In genomic region chr10:102813017-102813541, GRCh38 we compare ENCODE assay signal across 19 cellular contexts. TPM values are rescaled to one million over a fixed set of nuclear protein-coding genes. Genes with fewer than 3 reads are reported as not detected.
DNase-seq lines count a peak whose midpoint lies in the region; ATAC-seq, FAIRE-seq and TF ChIP-seq lines count a peak whose summit lies in the region.
"Had no signal": no experiment of that assay in that cellular context is flagged by ENCODE, and none has a peak within 500 bp of the region (broad histone marks: within the 10 kb centered on the region; RNA-seq: fewer than 3 reads in every experiment).

No MANE protein-coding gene starts in this region.

- H3K4me3 ChIP-seq in left ventricle myocardium inferior (no peak overlapping the region), bronchial epithelial cell (ENCODE audit: low read depth, low read length) (no peak overlapping the region), vagina (no peak overlapping the region), GM23338 (no peak overlapping the region)
- H3K4me3 ChIP-seq: colonic mucosa, lung, testis had no signal

- POLR2A ChIA-PET in naive thymus-derived CD8-positive, alpha-beta T cell (lab: Charles Lee), result interaction anchor here (1.0 kb wide), 1 partner anchor 26 kb away, joined by 3 read pairs; no protein-coding TSS in a partner anchor

- peaks cover 6% of the 10 kb centered on the region; the same call in 1 of the 2 replicates for H3F3A ChIP-seq in GM23338 (replicated peaks; ENCODE audit: low read depth)

- DNase-seq in left ventricle myocardium inferior (no peak), cardiac septum (ENCODE audit: low spot score) (no peak), bronchial epithelial cell (ENCODE audit: low read depth) (no peak), vagina (ENCODE audit: extremely low spot score in 2 of 2) (no peak), ACHN (no peak), GM23338 (ENCODE audit: low spot score) (no peak), GM19238 (ENCODE audit: insufficient read length, low spot score) (no peak)
- no peak for DNase-seq in naive thymus-derived CD8-positive, alpha-beta T cell
- DNase-seq: colonic mucosa, DMS53, NCI-H2029, NCI-H82, occipital lobe, RPMI8226, testis had no signal

- peak overlapping the region in 9 of 10 donors; percentile 37 to 91 (median 85) for H3K27ac Mint-ChIP-seq in naive thymus-derived CD8-positive, alpha-beta T cell
- no peak overlapping the region for H3K27ac Mint-ChIP-seq in GM23338
- H3K27ac Mint-ChIP-seq: activated naive CD4-positive, alpha-beta T cell treated with anti-CD3 and anti-CD28 coated beads, Interleukin-2, amount 50 U/mL, for 24 hours had no signal

- peaks cover 0 to 76% (median 12%) of the 10 kb centered on the region in 3 donors for H3K36me3 Mint-ChIP-seq in naive thymus-derived CD8-positive, alpha-beta T cell
- peaks cover 9% of the 10 kb centered on the region; the same call in 1 of the 3 replicates for H3K36me3 Mint-ChIP-seq in GM23338 (ENCODE audit: low read depth)

- FAIRE-seq in bronchial epithelial cell (lab: Jason Lieb, UNC), result peak; percentile 18

- H3K27me3 Mint-ChIP-seq in naive thymus-derived CD8-positive, alpha-beta T cell, result no peaks in the 10 kb centered on the region
- H3K27me3 Mint-ChIP-seq in GM23338 (ENCODE audit: insufficient read depth, low read depth, poor library complexity), result peaks cover 9% of the 10 kb centered on the region
- H3K27me3 Mint-ChIP-seq: activated naive CD4-positive, alpha-beta T cell treated with anti-CD3 and anti-CD28 coated beads, Interleukin-2, amount 50 U/mL, for 24 hours had no signal

- H3K79me2 ChIP-seq in GM23338 (replicated peaks; ENCODE audit: insufficient read depth), result no peaks in the 10 kb centered on the region

- H3K36me3 ChIP-seq in left ventricle myocardium inferior (peaks cover 45% of the 10 kb centered on the region), bronchial epithelial cell (ENCODE audit: control insufficient read depth, insufficient read depth, low read length) (peaks cover 9% of the 10 kb centered on the region), vagina (peaks cover 0 to 43% of the 10 kb centered on the region in 2 donors), GM23338 (ENCODE audit: insufficient read depth) (no peaks in the 10 kb centered on the region)

- H3K4me3 Mint-ChIP-seq in naive thymus-derived CD8-positive, alpha-beta T cell, result peak overlapping the region in 1 of 10 donors; percentile 66
- no peak overlapping the region for H3K4me3 Mint-ChIP-seq in GM23338
- H3K4me3 Mint-ChIP-seq: activated naive CD4-positive, alpha-beta T cell treated with anti-CD3 and anti-CD28 coated beads, Interleukin-2, amount 50 U/mL, for 24 hours had no signal

- H3K4me1 ChIP-seq in left ventricle myocardium inferior (peaks cover 69% of the 10 kb centered on the region), vagina (peaks cover 37% of the 10 kb centered on the region), GM23338 (ENCODE audit: insufficient read depth) (peaks cover 26% of the 10 kb centered on the region)

- TF ChIP-seq CTCF in left ventricle myocardium inferior (IDR thresholded peaks at IDR 0.05; ENCODE audit: borderline replicate concordance) (no peak), bronchial epithelial cell (IDR thresholded peaks at IDR 0.05; ENCODE audit: insufficient read depth, low read length, severe bottlenecking) (no peak), vagina (IDR thresholded peaks at IDR 0.05) (no peak), GM23338 (conservative IDR thresholded peaks at IDR 0.05; ENCODE audit: low read depth in 2 of 2) (no peak)

- H2AFZ ChIP-seq in GM23338, result no peak overlapping the region

- H3K9me2 ChIP-seq in GM23338 (ENCODE audit: insufficient read depth), result no peaks in the 10 kb centered on the region

- H3K27ac ChIP-seq in left ventricle myocardium inferior (replicated peaks), result peak overlapping the region; percentile 92
- H3K27ac ChIP-seq in vagina, result peak overlapping the region; percentile 87
- H3K27ac ChIP-seq in GM23338 (ENCODE audit: low read depth), result no peak overlapping the region
- H3K27ac ChIP-seq: colonic mucosa had no signal

- no peak for ATAC-seq in naive thymus-derived CD8-positive, alpha-beta T cell
- no peak for ATAC-seq in GM23338
- ATAC-seq: HCT116 had no signal

- no peak for TF ChIP-seq POLR2A in vagina (IDR thresholded peaks at IDR 0.05)

- no peak overlapping the region for H3K4me2 ChIP-seq in GM23338

- peaks cover 11 to 37% (median 19%) of the 10 kb centered on the region in 4 donors for H3K4me1 Mint-ChIP-seq in naive thymus-derived CD8-positive, alpha-beta T cell
- H3K4me1 Mint-ChIP-seq in GM23338, result peaks cover 33% of the 10 kb centered on the region

- H3K9me3 ChIP-seq in left ventricle myocardium inferior (replicated peaks), result no peaks in the 10 kb centered on the region
- no peaks in the 10 kb centered on the region for H3K9me3 ChIP-seq in vagina
- H3K9me3 ChIP-seq: colonic mucosa, testis had no signal

- H3K9me3 Mint-ChIP-seq in naive thymus-derived CD8-positive, alpha-beta T cell, result no peaks in the 10 kb centered on the region
- no peaks in the 10 kb centered on the region for H3K9me3 Mint-ChIP-seq in GM23338
- H3K9me3 Mint-ChIP-seq: activated naive CD4-positive, alpha-beta T cell treated with anti-CD3 and anti-CD28 coated beads, Interleukin-2, amount 50 U/mL, for 24 hours had no signal

- in situ Hi-C loops in ACHN (cut with HindIII; ENCODE audit: low pct_ligation_motif_present, low pct_unique_long_range_greater_than_20kb, low sequenced_read_pairs), result no loop called here

- intact Hi-C loops in left ventricle myocardium inferior (cut with micrococcal nuclease) (no loop called here), cardiac septum (cut with DNase I) (no loop called here), vagina (cut with DNase I) (loop anchor here (10.0 kb wide), 1 partner anchor 168 kb away; the partner anchor contains the start of gene TRIM8)

- no peaks in the 10 kb centered on the region for H4K20me1 ChIP-seq in GM23338 (replicated peaks; ENCODE audit: insufficient read depth)

- H3K27me3 ChIP-seq in left ventricle myocardium inferior (ENCODE audit: low read depth) (no peaks in the 10 kb centered on the region), bronchial epithelial cell (ENCODE audit: control insufficient read depth, insufficient read depth, low read length) (no peaks in the 10 kb centered on the region), vagina (no peaks in the 10 kb centered on the region), GM23338 (ENCODE audit: insufficient read depth) (no peaks in the 10 kb centered on the region)
- H3K27me3 ChIP-seq: colonic mucosa, testis had no signal

TF ChIP-seq in GM23338, 12 proteins besides CTCF, POLR2A, EP300 and RAD21:
- TF ChIP-seq NANOG (IDR thresholded peaks at IDR 0.05; ENCODE audit: borderline replicate concordance), result no peak
TF ChIP-seq in GM23338: peak in this region for 0.

RNA-seq across cellular contexts. Expression of gene CYP17A1, which starts 24.1 kb away (rescaled TPM):
- not detected for total RNA-seq in left ventricle myocardium inferior
- total RNA-seq in cardiac septum, result not detected
- total RNA-seq in bronchial epithelial cell, result not detected in 2 replicates
- total RNA-seq in naive thymus-derived CD8-positive, alpha-beta T cell, result not detected
- polyA plus RNA-seq in naive thymus-derived CD8-positive, alpha-beta T cell, result under 1 TPM in 1 of 3 donors, not detected in 2; 0.11 TPM
- total RNA-seq in vagina, result 43.2 TPM
- total RNA-seq in GM23338 (2014; rRNA removed; shearing (Covaris generic)), result not detected in 2 replicates
- polyA plus RNA-seq in GM23338 (2016; fragmentation: Nextera tagmentation; extraction: Ambion mirVana), result not detected in 2 replicates
- total RNA-seq: fibroblast of lung, occipital lobe had no signal
- polyA plus RNA-seq: fibroblast of lung had no signal

RNA-seq across cellular contexts. Expression of gene BORCS7, which starts 41.0 kb away (rescaled TPM):
- total RNA-seq in left ventricle myocardium inferior (14.4 TPM), cardiac septum (15.8 TPM), bronchial epithelial cell (11.1 and 12.0 TPM in 2 replicates), vagina (36.6 TPM)
- total RNA-seq in naive thymus-derived CD8-positive, alpha-beta T cell, result 10 to 100 TPM; 16.7 to 17.1 TPM
- 10 to 100 TPM; 34.8 to 61.7 (median 58.6) TPM for polyA plus RNA-seq in naive thymus-derived CD8-positive, alpha-beta T cell
- 5.6 and 6.0 TPM in 2 replicates for total RNA-seq in GM23338 (2014; rRNA removed; shearing (Covaris generic))
- 7.8 and 9.0 TPM in 2 replicates for polyA plus RNA-seq in GM23338 (2016; fragmentation: Nextera tagmentation; extraction: Ambion mirVana)

RNA-seq across cellular contexts. Expression of gene AS3MT, which starts 56.2 kb away (rescaled TPM):
- total RNA-seq in left ventricle myocardium inferior (17.2 TPM), cardiac septum (7.2 TPM), bronchial epithelial cell (2.1 and 2.6 TPM in 2 replicates), vagina (3.2 TPM)
- 1 to 10 TPM; 1.8 to 2.5 TPM for total RNA-seq in naive thymus-derived CD8-positive, alpha-beta T cell
- not detected for polyA plus RNA-seq in naive thymus-derived CD8-positive, alpha-beta T cell
- total RNA-seq in GM23338 (2014; rRNA removed; shearing (Covaris generic)), result 8.8 and 10.5 TPM in 2 replicates
- 6.3 and 7.2 TPM in 2 replicates for polyA plus RNA-seq in GM23338 (2016; fragmentation: Nextera tagmentation; extraction: Ambion mirVana)

Comparison
In these comparisons a context has a peak if more than half of its experiments do, and no peak if none do; other contexts are left out.
1. RNA of gene CYP17A1, which starts 24.1 kb away (total RNA-seq): 43.2 TPM in vagina (single experiment); not detected in naive thymus-derived CD8-positive, alpha-beta T cell, not detected in cardiac septum (single experiment), not detected in left ventricle myocardium inferior (single experiment), not detected in bronchial epithelial cell and not detected in GM23338; every median in the first group is over 10 times any median in the second.